Comparison of ENCODE assay signal across 14 cellular contexts in genomic region chr5:142801495-142801871, GRCh38. TPM values are rescaled to one million over a fixed set of nuclear protein-coding genes. Genes with fewer than 3 reads are reported as not detected.
DNase-seq lines count a peak whose midpoint lies in the region; ATAC-seq, FAIRE-seq and TF ChIP-seq lines count a peak whose summit lies in the region.
"Had no signal": no experiment of that assay in that cellular context is flagged by ENCODE, and none has a peak within 500 bp of the region (broad histone marks: within the 10 kb centered on the region; RNA-seq: fewer than 3 reads in every experiment).

No MANE protein-coding gene starts in this region.

- H3K27ac Mint-ChIP-seq in activated CD4-positive, alpha-beta T cell treated with anti-CD3 and anti-CD28 coated beads, Interleukin-2, amount 10 ng/mL, durations not matched to agents 24 days and 14 days = no peak overlapping the region
- peak overlapping the region; percentile 92 for H3K27ac Mint-ChIP-seq in activated T-helper 2 cell treated with anti-CD3 and anti-CD28 coated beads, Interferon-gamma antibody, Interleukin-2, Interleukin-4, amounts not matched to agents 10 μg/mL and 5 μg/mL and 100 μg/mL, durations not matched to agents 14 hours and 24 hours and 36 hours
- H3K27ac Mint-ChIP-seq in natural killer cell = peak overlapping the region; percentile 83 to 90
- H3K27ac Mint-ChIP-seq: brain had no signal

- no peak for TF ChIP-seq POLR2A in H54 (IDR thresholded peaks at IDR 0.05; ENCODE audit: low read depth, low read length)

- no peaks in the 10 kb centered on the region for H3K9me3 Mint-ChIP-seq in activated CD4-positive, alpha-beta T cell treated with anti-CD3 and anti-CD28 coated beads, Interleukin-2, amount 10 ng/mL, durations not matched to agents 24 days and 14 days
- H3K9me3 Mint-ChIP-seq in activated T-helper 2 cell treated with anti-CD3 and anti-CD28 coated beads, Interferon-gamma antibody, Interleukin-2, Interleukin-4, amounts not matched to agents 10 μg/mL and 5 μg/mL and 100 μg/mL, durations not matched to agents 14 hours and 24 hours and 36 hours = no peaks in the 10 kb centered on the region
- H3K9me3 Mint-ChIP-seq in natural killer cell = no peaks in the 10 kb centered on the region

- H3K4me3 ChIP-seq in HL-60 (replicated peaks; ENCODE audit: insufficient read depth, low read length) = no peak overlapping the region
- H3K4me3 ChIP-seq: ovary had no signal

- intact Hi-C loops in activated CD4-positive, alpha-beta T cell treated with anti-CD3 and anti-CD28 coated beads, Interleukin-2, amount 10 ng/mL, durations not matched to agents 24 days and 14 days (cut with micrococcal nuclease) = loop anchor here (1.0 to 2.0 kb wide), 3 partner anchors 21 to 31 kb away; partner anchors contain the start of gene ARHGAP26
- intact Hi-C loops in activated T-helper 2 cell treated with anti-CD3 and anti-CD28 coated beads, Interferon-gamma antibody, Interleukin-2, Interleukin-4, amounts not matched to agents 10 μg/mL and 5 μg/mL and 100 μg/mL, durations not matched to agents 14 hours and 24 hours and 36 hours (cut with micrococcal nuclease) = loop anchor here (1.0 kb wide), 1 partner anchor 21 kb away; no protein-coding TSS in a partner anchor
- intact Hi-C loops in natural killer cell (cut with micrococcal nuclease) = no loop called here

- no peak for TF ChIP-seq CTCF in HL-60 (IDR thresholded peaks at IDR 0.05; ENCODE audit: insufficient read depth, low read length)
- no peak for TF ChIP-seq CTCF in natural killer cell (IDR thresholded peaks at IDR 0.05)

- no peak for FAIRE-seq in H54 (lab: Jason Lieb, UNC)
- FAIRE-seq: kidney had no signal

- peak overlapping the region; percentile 79 for H3K4me3 Mint-ChIP-seq in activated CD4-positive, alpha-beta T cell treated with anti-CD3 and anti-CD28 coated beads, Interleukin-2, amount 10 ng/mL, durations not matched to agents 24 days and 14 days
- H3K4me3 Mint-ChIP-seq in activated T-helper 2 cell treated with anti-CD3 and anti-CD28 coated beads, Interferon-gamma antibody, Interleukin-2, Interleukin-4, amounts not matched to agents 10 μg/mL and 5 μg/mL and 100 μg/mL, durations not matched to agents 14 hours and 24 hours and 36 hours (ENCODE audit: low read depth) = peak overlapping the region; percentile 64
- peak overlapping the region; percentile 77 for H3K4me3 Mint-ChIP-seq in natural killer cell

- H3K27me3 ChIP-seq in HL-60 (ENCODE audit: insufficient read depth, poor library complexity, severe bottlenecking) = no peaks in the 10 kb centered on the region
- H3K27me3 ChIP-seq: ovary had no signal

- no peak for DNase-seq in activated CD4-positive, alpha-beta T cell treated with anti-CD3 and anti-CD28 coated beads, Interleukin-2, amount 10 ng/mL, durations not matched to agents 24 days and 14 days
- no peak for DNase-seq in activated CD4-positive, alpha-beta T cell treated with anti-CD3 and anti-CD28 coated beads, Interleukin-2, amount 50 U/mL, for 1 hour
- DNase-seq in HL-60 (ENCODE audit: low read depth in 1 of 2, low spot score in 1 of 2) (no peak), natural killer cell (no peak), kidney glomerular epithelial cell (lab: John Stamatoyannopoulos, UW) (no peak), H54 (ENCODE audit: insufficient read length, low spot score) (no peak), amniotic stem cell (lab: John Stamatoyannopoulos, UW) (no peak)
- DNase-seq in activated T-helper 2 cell treated with anti-CD3 and anti-CD28 coated beads, Interferon-gamma antibody, Interleukin-2, Interleukin-4, amounts not matched to agents 10 μg/mL and 5 μg/mL and 100 μg/mL, durations not matched to agents 14 hours and 24 hours and 36 hours (ENCODE audit: low spot score) = no peak
- DNase-seq: COR-L47, kidney, NCI-H1930, NCI-H774, ovary had no signal

- H3K36me3 Mint-ChIP-seq in activated CD4-positive, alpha-beta T cell treated with anti-CD3 and anti-CD28 coated beads, Interleukin-2, amount 10 ng/mL, durations not matched to agents 24 days and 14 days (ENCODE audit: low read depth) = peaks cover 4% of the 10 kb centered on the region
- H3K36me3 Mint-ChIP-seq in activated T-helper 2 cell treated with anti-CD3 and anti-CD28 coated beads, Interferon-gamma antibody, Interleukin-2, Interleukin-4, amounts not matched to agents 10 μg/mL and 5 μg/mL and 100 μg/mL, durations not matched to agents 14 hours and 24 hours and 36 hours (ENCODE audit: low read depth) = no peaks in the 10 kb centered on the region
- H3K36me3 Mint-ChIP-seq in natural killer cell = no peaks in the 10 kb centered on the region
- H3K36me3 Mint-ChIP-seq: brain had no signal

- ATAC-seq in natural killer cell = no peak

- H3K27ac ChIP-seq in HL-60 (replicated peaks) = peak overlapping the region; percentile 88
- H3K27ac ChIP-seq: ovary had no signal

- no peaks in the 10 kb centered on the region for H3K27me3 Mint-ChIP-seq in activated CD4-positive, alpha-beta T cell treated with anti-CD3 and anti-CD28 coated beads, Interleukin-2, amount 10 ng/mL, durations not matched to agents 24 days and 14 days
- no peaks in the 10 kb centered on the region for H3K27me3 Mint-ChIP-seq in activated T-helper 2 cell treated with anti-CD3 and anti-CD28 coated beads, Interferon-gamma antibody, Interleukin-2, Interleukin-4, amounts not matched to agents 10 μg/mL and 5 μg/mL and 100 μg/mL, durations not matched to agents 14 hours and 24 hours and 36 hours (ENCODE audit: low read depth)
- no peaks in the 10 kb centered on the region for H3K27me3 Mint-ChIP-seq in natural killer cell (ENCODE audit: low read depth in 2 of 2)

- H3K4me1 Mint-ChIP-seq in activated CD4-positive, alpha-beta T cell treated with anti-CD3 and anti-CD28 coated beads, Interleukin-2, amount 10 ng/mL, durations not matched to agents 24 days and 14 days = peaks cover 52% of the 10 kb centered on the region
- H3K4me1 Mint-ChIP-seq in activated T-helper 2 cell treated with anti-CD3 and anti-CD28 coated beads, Interferon-gamma antibody, Interleukin-2, Interleukin-4, amounts not matched to agents 10 μg/mL and 5 μg/mL and 100 μg/mL, durations not matched to agents 14 hours and 24 hours and 36 hours (ENCODE audit: low read depth) = peaks cover 54% of the 10 kb centered on the region
- peaks cover 77 to 84% of the 10 kb centered on the region in 2 donors for H3K4me1 Mint-ChIP-seq in natural killer cell

RNA-seq across cellular contexts. Expression of gene ARHGAP26, which starts 31.3 kb away (rescaled TPM):
- total RNA-seq in activated CD4-positive, alpha-beta T cell treated with anti-CD3 and anti-CD28 coated beads, Interleukin-2, amount 10 ng/mL, durations not matched to agents 24 days and 14 days = 12.7 and 15.3 TPM in 2 replicates
- 13.6 and 15.1 TPM in 2 replicates for total RNA-seq in activated T-helper 2 cell treated with anti-CD3 and anti-CD28 coated beads, Interferon-gamma antibody, Interleukin-2, Interleukin-4, amounts not matched to agents 10 μg/mL and 5 μg/mL and 100 μg/mL, durations not matched to agents 14 hours and 24 hours and 36 hours
- total RNA-seq in natural killer cell = 100 to 1,000 TPM; 153 to 159 (median 158) TPM
